1 cellular context compared by ENCODE assay signal in the genomic region with DNA sequence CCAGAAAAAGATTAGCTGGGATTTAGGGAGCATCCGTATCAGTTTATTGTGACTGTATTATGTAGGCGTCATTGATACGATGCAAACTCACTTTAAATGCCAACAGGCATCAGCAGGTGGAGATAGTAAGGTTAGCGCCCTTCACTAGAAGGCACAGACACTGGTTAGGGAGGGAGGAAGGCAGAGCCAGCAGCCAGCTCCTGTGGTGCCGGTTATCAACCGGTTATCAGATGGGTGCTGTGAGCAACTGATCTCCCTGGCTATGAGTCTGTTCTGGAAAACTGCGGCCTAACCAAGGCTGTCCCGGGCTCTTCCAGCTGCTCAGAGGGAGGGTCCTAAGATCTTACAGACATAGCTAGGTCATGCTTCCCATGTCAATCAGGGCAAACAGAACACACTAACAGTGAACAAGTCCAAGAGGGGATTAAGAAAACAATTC.
TF ChIP-seq lines count a peak whose summit lies in the region.

No MANE protein-coding gene starts in this region.

TF ChIP-seq in SK-N-SH, 30 proteins besides CTCF, POLR2A, EP300 and RAD21:
- TF ChIP-seq TAF1 (IDR thresholded peaks at IDR 0.05; ENCODE audit: borderline replicate concordance, low read depth, low read length) (no peak), RFX5 (IDR thresholded peaks at IDR 0.05; ENCODE audit: low read length) (no peak), GABPA (IDR thresholded peaks at IDR 0.05; ENCODE audit: low read depth) (no peak), NRF1 (IDR thresholded peaks at IDR 0.05; ENCODE audit: low read depth, low read length) (no peak), FOXJ3 (CRISPR knock-in tag; IDR thresholded peaks at IDR 0.05) (no peak), MEF2A (IDR thresholded peaks at IDR 0.05; ENCODE audit: borderline replicate concordance, low read depth) (no peak), MXI1 (IDR thresholded peaks at IDR 0.05; ENCODE audit: low read depth, low read length) (no peak), EZH2phosphoT487 (IDR thresholded peaks at IDR 0.05; ENCODE audit: borderline replicate concordance, low read depth) (no peak)
- TF ChIP-seq, protein P1, sequence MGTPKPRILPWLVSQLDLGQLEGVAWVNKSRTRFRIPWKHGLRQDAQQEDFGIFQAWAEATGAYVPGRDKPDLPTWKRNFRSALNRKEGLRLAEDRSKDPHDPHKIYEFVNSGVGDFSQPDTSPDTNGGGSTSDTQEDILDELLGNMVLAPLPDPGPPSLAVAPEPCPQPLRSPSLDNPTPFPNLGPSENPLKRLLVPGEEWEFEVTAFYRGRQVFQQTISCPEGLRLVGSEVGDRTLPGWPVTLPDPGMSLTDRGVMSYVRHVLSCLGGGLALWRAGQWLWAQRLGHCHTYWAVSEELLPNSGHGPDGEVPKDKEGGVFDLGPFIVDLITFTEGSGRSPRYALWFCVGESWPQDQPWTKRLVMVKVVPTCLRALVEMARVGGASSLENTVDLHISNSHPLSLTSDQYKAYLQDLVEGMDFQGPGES (IDR thresholded peaks at IDR 0.05; ENCODE audit: low read depth, low read length): no peak
TF ChIP-seq in SK-N-SH: peak in this region for 0.
